8 cellular contexts compared by ENCODE assay signal in genomic region chr22:43152001-43152354, GRCh38. TPM values are rescaled to one million over a fixed set of nuclear protein-coding genes. Genes with fewer than 3 reads are reported as not detected.
DNase-seq lines count a peak whose midpoint lies in the region; ATAC-seq and TF ChIP-seq lines count a peak whose summit lies in the region.

No MANE protein-coding gene starts in this region.

- TF ChIP-seq EP300 in esophagus muscularis mucosa (IDR thresholded peaks at IDR 0.05), result no peak

- H3K4me3 ChIP-seq in GM06990 (replicated peaks; ENCODE audit: low read depth, low read length) (peak overlapping the region; percentile 71), esophagus muscularis mucosa (peak overlapping the region; percentile 71 to 91 (median 78)), retinal pigment epithelial cell (ENCODE audit: low read length) (peak overlapping the region; percentile 60)

- no peak for ATAC-seq in GM19452 (IDR thresholded peaks at IDR 0.05; ENCODE audit: unreplicated experiment)
- no peak for ATAC-seq in HG03135 (IDR thresholded peaks at IDR 0.05; ENCODE audit: unreplicated experiment)
- ATAC-seq in GM21515 (IDR thresholded peaks at IDR 0.05; ENCODE audit: unreplicated experiment), result no peak

- no peaks in the 10 kb centered on the region for H3K27me3 ChIP-seq in GM06990 (replicated peaks; ENCODE audit: control insufficient read depth, insufficient read depth, low read length)
- no peaks in the 10 kb centered on the region for H3K27me3 ChIP-seq in esophagus muscularis mucosa

- DNase-seq in GM06990 (ENCODE audit: extremely low read depth, insufficient read length) (no peak), esophagus muscularis mucosa (ENCODE audit: extremely low spot score) (no peak), retinal pigment epithelial cell (ENCODE audit: low read depth) (no peak), NCI-H2196 treated with DMSO at 0.1 percent for 48 hours (lab: John Stamatoyannopoulos, UW; ENCODE audit: unreplicated experiment) (no peak)

- TF ChIP-seq CTCF in GM06990 (IDR thresholded peaks at IDR 0.05; ENCODE audit: insufficient read depth, low read length, poor library complexity, severe bottlenecking) (no peak), esophagus muscularis mucosa (IDR thresholded peaks at IDR 0.05) (no peak), retinal pigment epithelial cell (conservative IDR thresholded peaks at IDR 0.05; ENCODE audit: low read depth, low read length) (no peak)

- no CpG with 5 or more reads among the region's 18 CpGs for WGBS in esophagus muscularis mucosa

- H3K4me1 ChIP-seq in esophagus muscularis mucosa, result peaks cover 11 to 50% (median 46%) of the 10 kb centered on the region in 4 donors

- TF ChIP-seq POLR2A in Raji (IDR thresholded peaks at IDR 0.05; ENCODE audit: insufficient read depth, low read depth, low read length) (0 out of 2 replicates have a peak, but pooled peaks have one; percentile 18), esophagus muscularis mucosa (IDR thresholded peaks at IDR 0.05; ENCODE audit: low read depth) (no peak)

- peak overlapping the region; percentile 79 to 86 (median 80) for H3K27ac ChIP-seq in esophagus muscularis mucosa (replicated peaks in 1 of 4)

- H3K9me3 ChIP-seq in esophagus muscularis mucosa, result no peaks in the 10 kb centered on the region

- H3K36me3 ChIP-seq in GM06990 (ENCODE audit: control insufficient read depth, insufficient read depth, low read length), result no peaks in the 10 kb centered on the region
- H3K36me3 ChIP-seq in esophagus muscularis mucosa, result peaks cover 0 to 5% (median 0%) of the 10 kb centered on the region in 4 donors

- intact Hi-C loops in esophagus muscularis mucosa (cut with DNase I), result no loop called here

RNA-seq across cellular contexts. Expression of gene TSPO, which starts 0.6 kb away (rescaled TPM):
- total RNA-seq in esophagus muscularis mucosa, result 100 to 1,000 TPM; 172 to 191 (median 182) TPM

RNA-seq across cellular contexts. Expression of gene MCAT, which starts 8.8 kb away (rescaled TPM):
- 10 to 100 TPM; 15.8 to 32.1 (median 22.7) TPM for total RNA-seq in esophagus muscularis mucosa

RNA-seq across cellular contexts. Expression of gene TTLL12, which starts 35.0 kb away (rescaled TPM):
- total RNA-seq in esophagus muscularis mucosa, result 10 to 100 TPM; 19.9 to 32.8 (median 28.0) TPM

RNA-seq across cellular contexts. Expression of gene BIK, which starts 41.4 kb away (rescaled TPM):
- total RNA-seq in esophagus muscularis mucosa, result under 1 TPM in 1 of 4 donors, not detected in 3; 0.32 TPM
